1 cellular context compared by ENCODE assay signal in genomic region chr20:62628691-62629090, GRCh38.
TF ChIP-seq lines count a peak whose summit lies in the region.

No MANE protein-coding gene starts in this region.

TF ChIP-seq in SK-N-SH treated with all-trans-retinoic acid at 6 μM for 48 hours, 23 proteins besides CTCF, POLR2A, EP300 and RAD21 (continued from another document):
- TF ChIP-seq, protein P1, sequence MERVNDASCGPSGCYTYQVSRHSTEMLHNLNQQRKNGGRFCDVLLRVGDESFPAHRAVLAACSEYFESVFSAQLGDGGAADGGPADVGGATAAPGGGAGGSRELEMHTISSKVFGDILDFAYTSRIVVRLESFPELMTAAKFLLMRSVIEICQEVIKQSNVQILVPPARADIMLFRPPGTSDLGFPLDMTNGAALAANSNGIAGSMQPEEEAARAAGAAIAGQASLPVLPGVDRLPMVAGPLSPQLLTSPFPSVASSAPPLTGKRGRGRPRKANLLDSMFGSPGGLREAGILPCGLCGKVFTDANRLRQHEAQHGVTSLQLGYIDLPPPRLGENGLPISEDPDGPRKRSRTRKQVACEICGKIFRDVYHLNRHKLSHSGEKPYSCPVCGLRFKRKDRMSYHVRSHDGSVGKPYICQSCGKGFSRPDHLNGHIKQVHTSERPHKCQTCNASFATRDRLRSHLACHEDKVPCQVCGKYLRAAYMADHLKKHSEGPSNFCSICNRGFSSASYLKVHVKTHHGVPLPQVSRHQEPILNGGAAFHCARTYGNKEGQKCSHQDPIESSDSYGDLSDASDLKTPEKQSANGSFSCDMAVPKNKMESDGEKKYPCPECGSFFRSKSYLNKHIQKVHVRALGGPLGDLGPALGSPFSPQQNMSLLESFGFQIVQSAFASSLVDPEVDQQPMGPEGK (CRISPR knock-in tag; IDR thresholded peaks at IDR 0.05; ENCODE audit: borderline replicate concordance) = no peak
- TF ChIP-seq TSHZ2 (CRISPR knock-in tag; IDR thresholded peaks at IDR 0.05) (no peak), CSDC2 (CRISPR knock-in tag; IDR thresholded peaks at IDR 0.05) (no peak), ISL1 (CRISPR knock-in tag; IDR thresholded peaks at IDR 0.05) (no peak)
TF ChIP-seq in SK-N-SH treated with all-trans-retinoic acid at 6 μM for 48 hours: peak in this region for 0.
